In the genomic region with DNA sequence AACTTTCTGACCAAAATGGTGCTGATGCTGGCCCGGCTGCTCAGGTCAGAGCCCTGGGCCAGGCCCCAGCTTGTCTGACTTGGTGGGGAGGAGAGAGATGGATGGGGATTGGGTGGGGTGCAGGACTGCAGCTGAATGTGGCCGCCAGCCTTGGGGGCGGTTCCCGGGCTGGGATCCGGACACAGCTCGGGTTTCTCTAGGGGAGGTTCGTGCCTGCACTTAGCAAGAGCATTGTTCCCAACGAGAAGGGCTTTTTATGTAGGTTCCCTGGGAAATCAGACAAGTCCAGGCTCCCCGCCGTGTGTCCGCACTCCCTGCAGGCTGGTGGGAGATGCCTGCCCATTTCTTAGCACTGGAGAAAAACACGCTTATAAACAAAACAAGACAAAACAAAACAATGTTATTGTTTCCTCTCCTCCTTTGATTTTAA, we compare ENCODE assay signal across 11 cellular contexts. TPM values are rescaled to one million over a fixed set of nuclear protein-coding genes. Genes with fewer than 3 reads are reported as not detected.
A peak's percentile ranks its signal among the peaks of the same experiment; 100 is the strongest.
DNase-seq lines count a peak whose midpoint lies in the region; ATAC-seq and TF ChIP-seq lines count a peak whose summit lies in the region.
"Had no signal": no experiment of that assay in that cellular context is flagged by ENCODE, and none has a peak within 500 bp of the region (broad histone marks: within the 10 kb centered on the region; RNA-seq: fewer than 3 reads in every experiment).

No MANE protein-coding gene starts in this region.

- ATAC-seq in heart left ventricle (peak in 3 of 4 donors; percentile 15 to 30 (median 29)), Right ventricle myocardium inferior (no peak), aorta (ENCODE audit: low FRiP score) (peak; percentile 17), GM18519 (IDR thresholded peaks at IDR 0.05; ENCODE audit: low FRiP score, unreplicated experiment) (no peak), HG02870 (IDR thresholded peaks at IDR 0.05; ENCODE audit: unreplicated experiment) (no peak)
- ATAC-seq in stimulated activated effector memory CD8-positive, alpha-beta T cell treated with anti-CD3 and anti-CD28 coated beads, Interleukin-12 subunit alpha, Interleukin-12 subunit beta, amount 100 ng/mL, for 72 hours = no peak

- no peak for TF ChIP-seq CTCF in heart left ventricle (IDR thresholded peaks at IDR 0.05)
- no peak for TF ChIP-seq CTCF in endothelial cell (IDR thresholded peaks at IDR 0.05; ENCODE audit: unreplicated experiment)

- intact Hi-C loops in heart left ventricle (cut with DNase I) (no loop called here), Right ventricle myocardium inferior (cut with DNase I) (no loop called here), aorta (cut with DNase I) (no loop called here)

- no peaks in the 10 kb centered on the region for H3K36me3 ChIP-seq in heart left ventricle
- no peaks in the 10 kb centered on the region for H3K36me3 ChIP-seq in mesodermal cell (ENCODE audit: control insufficient read depth, insufficient read depth, low read length)
- no peaks in the 10 kb centered on the region for H3K36me3 ChIP-seq in aorta (ENCODE audit: control insufficient read depth in 1 of 2, insufficient read depth in 2 of 2, low read length in 1 of 2)
- H3K36me3 ChIP-seq: adrenal gland had no signal

- TF ChIP-seq POLR2A in heart left ventricle (IDR thresholded peaks at IDR 0.05) = no peak

- H3K27me3 ChIP-seq in heart left ventricle (no peaks in the 10 kb centered on the region), aorta (ENCODE audit: control insufficient read depth in 1 of 2, insufficient read depth in 2 of 2, low read length in 1 of 2) (no peaks in the 10 kb centered on the region)
- H3K27me3 ChIP-seq: adrenal gland had no signal

- WGBS in heart left ventricle, 4 donors = 61 to 71% (median 68%) methylated on average over 11 to 12 of the region's 12 CpGs
- 57 to 65% methylated on average over 8 to 12 of the region's 12 CpGs for WGBS in mesodermal cell (ENCODE audit: insufficient coverage in 2 of 2), 2 experiments
- WGBS in aorta, 2 donors = 59 to 71% methylated on average over 12 of the region's 12 CpGs

- H3K27me3 Mint-ChIP-seq in endothelial cell (ENCODE audit: unreplicated experiment) = peaks cover 3% of the 10 kb centered on the region

- no peaks in the 10 kb centered on the region for H3K36me3 Mint-ChIP-seq in endothelial cell (ENCODE audit: low read depth, unreplicated experiment)
- no peaks in the 10 kb centered on the region for H3K36me3 Mint-ChIP-seq in stimulated activated effector memory CD8-positive, alpha-beta T cell treated with anti-CD3 and anti-CD28 coated beads, Interleukin-12 subunit alpha, Interleukin-12 subunit beta, amount 100 ng/mL, for 72 hours

- H3K4me1 Mint-ChIP-seq in endothelial cell (ENCODE audit: unreplicated experiment) = peaks cover 16% of the 10 kb centered on the region
- peaks cover 27% of the 10 kb centered on the region for H3K4me1 Mint-ChIP-seq in stimulated activated effector memory CD8-positive, alpha-beta T cell treated with anti-CD3 and anti-CD28 coated beads, Interleukin-12 subunit alpha, Interleukin-12 subunit beta, amount 100 ng/mL, for 72 hours

- DNase-seq in heart left ventricle = peak in 1 of 5 donors; percentile 59
- DNase-seq in Right ventricle myocardium inferior (ENCODE audit: missing footprints) = no peak
- no peak for DNase-seq in endothelial cell (ENCODE audit: low spot score)
- peak in 1 of 2 donors; percentile 68 for DNase-seq in aorta
- no peak for DNase-seq in stimulated activated effector memory CD8-positive, alpha-beta T cell treated with anti-CD3 and anti-CD28 coated beads, Interleukin-12 subunit alpha, Interleukin-12 subunit beta, amount 100 ng/mL, for 72 hours (ENCODE audit: low spot score in 2 of 2)
- DNase-seq: activated CD8-positive, alpha-beta memory T cell treated with anti-CD3 and anti-CD28 coated beads, Interleukin-2, amount 50 U/mL, for 48 hours; stimulated activated CD8-positive, alpha-beta memory T cell treated with anti-CD3 and anti-CD28 coated beads, Interleukin-4, amount 100 ng/mL, for 48 hours had no signal

- H3K9me3 ChIP-seq in heart left ventricle (no peaks in the 10 kb centered on the region), mesodermal cell (ENCODE audit: control insufficient read depth, low read length) (no peaks in the 10 kb centered on the region), aorta (ENCODE audit: control insufficient read depth, low read length) (no peaks in the 10 kb centered on the region)
- H3K9me3 ChIP-seq: adrenal gland had no signal

- H3K4me3 Mint-ChIP-seq in endothelial cell (ENCODE audit: unreplicated experiment) = no peak overlapping the region
- H3K4me3 Mint-ChIP-seq in stimulated activated effector memory CD8-positive, alpha-beta T cell treated with anti-CD3 and anti-CD28 coated beads, Interleukin-12 subunit alpha, Interleukin-12 subunit beta, amount 100 ng/mL, for 72 hours = no peak overlapping the region

- no peaks in the 10 kb centered on the region for H3K9me3 Mint-ChIP-seq in endothelial cell (ENCODE audit: unreplicated experiment)
- H3K9me3 Mint-ChIP-seq in stimulated activated effector memory CD8-positive, alpha-beta T cell treated with anti-CD3 and anti-CD28 coated beads, Interleukin-12 subunit alpha, Interleukin-12 subunit beta, amount 100 ng/mL, for 72 hours = no peaks in the 10 kb centered on the region

- H3K4me1 ChIP-seq in heart left ventricle = peaks cover 0 to 5% (median 0%) of the 10 kb centered on the region in 12 donors
- H3K4me1 ChIP-seq in mesodermal cell (ENCODE audit: control insufficient read depth, insufficient read depth, low read length, poor library complexity, severe bottlenecking) = peaks cover 28% of the 10 kb centered on the region
- no peaks in the 10 kb centered on the region for H3K4me1 ChIP-seq in aorta (ENCODE audit: control insufficient read depth in 1 of 2, insufficient read depth in 2 of 2, low read length in 2 of 2)

- H3K4me3 ChIP-seq in heart left ventricle (no peak overlapping the region), mesodermal cell (ENCODE audit: extremely low read depth, insufficient read depth, low read length, poor library complexity, severe bottlenecking) (no peak overlapping the region), aorta (ENCODE audit: low read length in 2 of 2) (no peak overlapping the region)
- H3K4me3 ChIP-seq: adrenal gland had no signal

- peak overlapping the region; percentile 36 for H3K27ac Mint-ChIP-seq in endothelial cell (ENCODE audit: unreplicated experiment)
- no peak overlapping the region for H3K27ac Mint-ChIP-seq in stimulated activated effector memory CD8-positive, alpha-beta T cell treated with anti-CD3 and anti-CD28 coated beads, Interleukin-12 subunit alpha, Interleukin-12 subunit beta, amount 100 ng/mL, for 72 hours

- no peak overlapping the region for H3K27ac ChIP-seq in heart left ventricle
- H3K27ac ChIP-seq in mesodermal cell (ENCODE audit: low read depth, low read length, severe bottlenecking) = peak overlapping the region; percentile 82
- no peak overlapping the region for H3K27ac ChIP-seq in aorta (ENCODE audit: low read depth in 1 of 2, low read length in 2 of 2)

RNA-seq across cellular contexts. Expression of a gene that starts 50.5 kb away (rescaled TPM):
- total RNA-seq in heart left ventricle (10 to 100 TPM; 18.1 to 87.3 (median 24.9) TPM), Right ventricle myocardium inferior (34.9 TPM), endothelial cell (ENCODE audit: unreplicated experiment) (23.3 TPM), aorta (10 to 100 TPM; 14.7 to 17.4 TPM)
- polyA plus RNA-seq in heart left ventricle (10 to 100 TPM; 15.6 to 26.5 TPM), aorta (1 to 10 TPM; 3.0 to 3.1 TPM)
- polyA plus RNA-seq in mesodermal cell (2013, experiment 1 of 2) = 22.0 TPM
- 18.4 TPM for polyA plus RNA-seq in mesodermal cell (2013, experiment 2 of 2)

Comparison
In these comparisons a context has a peak if more than half of its experiments do, and no peak if none do; other contexts are left out.
1. ATAC-seq: peak in heart left ventricle (3 of 4) and aorta (single experiment); none in Right ventricle myocardium inferior (single experiment), stimulated activated effector memory CD8-positive, alpha-beta T cell treated with anti-CD3 and anti-CD28 coated beads, Interleukin-12 subunit alpha, Interleukin-12 subunit beta, amount 100 ng/mL, for 72 hours (single experiment), GM18519 (single experiment) and HG02870 (single experiment).